Comparison of ENCODE assay signal across 1 cellular context in genomic region chr20:35252037-35252461, GRCh38.
TF ChIP-seq lines count a peak whose summit lies in the region.

No MANE protein-coding gene starts in this region.

TF ChIP-seq in GM23338, 12 proteins besides CTCF, POLR2A, EP300 and RAD21 (continued from another document):
- no peak for TF ChIP-seq ZNF462 (CRISPR knock-in tag; IDR thresholded peaks at IDR 0.05)
- no peak for TF ChIP-seq EZH2 (IDR thresholded peaks at IDR 0.05; ENCODE audit: low read depth, unreplicated experiment)
- TF ChIP-seq EZH2phosphoT487 (IDR thresholded peaks at IDR 0.05; ENCODE audit: unreplicated experiment) = no peak
- TF ChIP-seq NANOG (IDR thresholded peaks at IDR 0.05; ENCODE audit: borderline replicate concordance) = no peak
- TF ChIP-seq REST (IDR thresholded peaks at IDR 0.05; ENCODE audit: unreplicated experiment) = no peak
- TF ChIP-seq JUNB (IDR thresholded peaks at IDR 0.05; ENCODE audit: unreplicated experiment) = no peak
- TF ChIP-seq CREB1 (CRISPR knock-in tag; IDR thresholded peaks at IDR 0.05; ENCODE audit: low read depth) = no peak
- TF ChIP-seq ZNF114 (CRISPR knock-in tag; IDR thresholded peaks at IDR 0.05) = no peak
- no peak for TF ChIP-seq ETS1 (IDR thresholded peaks at IDR 0.05)
- no peak for TF ChIP-seq POLR2AphosphoS5 (IDR thresholded peaks at IDR 0.05; ENCODE audit: low read depth)
